ENCODE assay signal across 7 cellular contexts in genomic region chr5:81852277-81853004, GRCh38.
DNase-seq lines count a peak whose midpoint lies in the region; ATAC-seq and TF ChIP-seq lines count a peak whose summit lies in the region.

No MANE protein-coding gene starts in this region.

- no peak overlapping the region for H3K9ac ChIP-seq in neural progenitor cell

- H2AFZ ChIP-seq in neural progenitor cell (replicated peaks), result no peak overlapping the region

- H3K27me3 ChIP-seq in GM06990 (replicated peaks; ENCODE audit: control insufficient read depth, insufficient read depth, low read length) (no peaks in the 10 kb centered on the region), neural progenitor cell (no peaks in the 10 kb centered on the region)

- H3F3A ChIP-seq in neural progenitor cell (ENCODE audit: low read depth), result peaks cover 55% of the 10 kb centered on the region

- peak overlapping the region; percentile 98 for H3K27ac ChIP-seq in neural progenitor cell

- no peaks in the 10 kb centered on the region for H3K79me2 ChIP-seq in neural progenitor cell (ENCODE audit: low read depth)

- H3K36me3 Mint-ChIP-seq in neural progenitor cell, result no peaks in the 10 kb centered on the region

- peaks cover 5% of the 10 kb centered on the region for H3K9me3 Mint-ChIP-seq in neural progenitor cell

- no peaks in the 10 kb centered on the region for H4K20me1 ChIP-seq in neural progenitor cell (ENCODE audit: low read depth)

- peak overlapping the region; percentile 92 for H3K4me3 Mint-ChIP-seq in neural progenitor cell

- DNase-seq in GM06990 (ENCODE audit: extremely low read depth, insufficient read length) (peak; percentile 25), MV-4-11 (lab: John Stamatoyannopoulos, UW) (peak; percentile 30), fibroblast of pulmonary artery (ENCODE audit: low read depth) (no peak), neural progenitor cell (ENCODE audit: low spot score) (peak; percentile 65), HK-2 (ENCODE audit: unreplicated experiment) (no peak)
- peak; percentile 17 to 19 for DNase-seq in activated CD4-positive, alpha-beta T cell treated with anti-CD3 and anti-CD28 coated beads, Interleukin-2, amount 50 U/mL, for 48 hours

- H3K36me3 ChIP-seq in GM06990 (ENCODE audit: control insufficient read depth, insufficient read depth, low read length) (no peaks in the 10 kb centered on the region), neural progenitor cell (no peaks in the 10 kb centered on the region)

- peak overlapping the region; percentile 98 for H3K27ac Mint-ChIP-seq in neural progenitor cell

- peaks cover 85% of the 10 kb centered on the region for H3K4me1 Mint-ChIP-seq in neural progenitor cell

- peak overlapping the region; percentile 70 for H3K4me3 ChIP-seq in GM06990 (replicated peaks; ENCODE audit: low read depth, low read length)
- peak overlapping the region; percentile 50 for H3K4me3 ChIP-seq in fibroblast of pulmonary artery (replicated peaks; ENCODE audit: low read depth, low read length)
- peak overlapping the region; percentile 46 for H3K4me3 ChIP-seq in neural progenitor cell

- peaks cover 12% of the 10 kb centered on the region for H3K27me3 Mint-ChIP-seq in neural progenitor cell (ENCODE audit: insufficient read depth, low read depth)

- H3K9me3 ChIP-seq in neural progenitor cell (ENCODE audit: low read depth), result no peaks in the 10 kb centered on the region

- ATAC-seq in HG03342 (IDR thresholded peaks at IDR 0.05; ENCODE audit: unreplicated experiment), result no peak

- H3K4me2 ChIP-seq in neural progenitor cell, result peak overlapping the region; percentile 76

- TF ChIP-seq CTCF in GM06990 (IDR thresholded peaks at IDR 0.05; ENCODE audit: insufficient read depth, low read length, poor library complexity, severe bottlenecking) (no peak), fibroblast of pulmonary artery (IDR thresholded peaks at IDR 0.05; ENCODE audit: low read length, missing control alignments) (no peak), neural progenitor cell (IDR thresholded peaks at IDR 0.05) (no peak)

- H3K4me1 ChIP-seq in neural progenitor cell, result peaks cover 80% of the 10 kb centered on the region

Comparison
In these comparisons a context has a peak if more than half of its experiments do, and no peak if none do; other contexts are left out.
1. DNase-seq: peak in GM06990 (single experiment), MV-4-11 (single experiment), activated CD4-positive, alpha-beta T cell treated with anti-CD3 and anti-CD28 coated beads, Interleukin-2, amount 50 U/mL, for 48 hours (2 of 2) and neural progenitor cell (single experiment); none in fibroblast of pulmonary artery (single experiment) and HK-2 (single experiment).
2. Peak in every context shown above with its lines, with median percentiles within 50 percentile points of each other: H3K4me3 ChIP-seq.